33 cellular contexts compared by ENCODE assay signal in the genomic region with DNA sequence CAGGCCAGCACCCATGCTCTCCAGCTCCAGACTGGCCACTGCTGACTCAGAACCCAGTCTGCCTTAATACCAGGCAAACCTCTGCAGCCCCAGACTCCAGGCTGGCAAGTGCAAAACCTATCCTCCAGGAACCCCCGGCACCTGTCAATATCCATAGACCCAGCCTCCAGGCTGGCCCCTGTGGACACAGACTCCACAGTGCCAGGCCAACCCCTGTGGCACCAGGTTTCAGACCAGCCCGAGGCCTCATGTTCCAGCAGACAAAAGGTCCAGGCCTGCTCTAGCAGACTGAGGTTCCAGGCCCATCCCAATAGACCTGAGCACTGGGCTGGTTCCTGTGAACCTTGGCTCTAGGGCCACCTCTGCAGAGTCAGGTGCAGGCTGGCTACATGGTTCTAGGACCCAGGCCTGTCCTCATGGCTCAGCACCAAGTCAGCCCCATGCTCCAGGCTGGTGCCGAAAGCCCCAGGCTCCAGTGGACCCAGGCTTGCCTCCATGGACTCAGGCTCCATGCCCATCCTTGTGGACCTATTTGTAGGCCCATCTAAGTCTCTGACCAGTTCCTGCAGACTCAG.
"Had no signal": no experiment of that assay in that cellular context is flagged by ENCODE, and none has a peak within 500 bp of the region (broad histone marks: within the 10 kb centered on the region; RNA-seq: fewer than 3 reads in every experiment).

No MANE protein-coding gene starts in this region.

- H3K4me1 ChIP-seq: adrenal gland, ascending aorta, breast epithelium, colonic mucosa, esophagus squamous epithelium, gastroesophageal sphincter had no signal

- ATAC-seq: activated CD4-positive, CD25-positive, alpha-beta regulatory T cell treated with anti-CD3 and anti-CD28 coated beads, Interleukin-2, amount 50 U/mL, for 24 hours; activated CD8-positive, alpha-beta T cell treated with anti-CD3 and anti-CD28 coated beads for 36 hours; activated naive CD4-positive, alpha-beta T cell treated with anti-CD3 and anti-CD28 coated beads, Interleukin-2, amount 50 U/mL, for 72 hours; gastroesophageal sphincter; T-helper 17 cell had no signal

- H3K4me1 Mint-ChIP-seq: activated B cell treated with CpG ODN at 0.5 μM for 24 hours, brain, T-helper 17 cell had no signal

- H3K27ac Mint-ChIP-seq: activated B cell treated with CpG ODN at 0.5 μM for 24 hours; activated CD8-positive, alpha-beta T cell treated with anti-CD3 and anti-CD28 coated beads for 36 hours; activated naive CD4-positive, alpha-beta T cell treated with anti-CD3 and anti-CD28 coated beads for 36 hours; activated naive CD4-positive, alpha-beta T cell treated with anti-CD3 and anti-CD28 coated beads, Interleukin-2, amount 50 U/mL, for 72 hours; activated T-helper 1 cell treated with anti-CD3 and anti-CD28 coated beads, Interleukin-12 subunit alpha, Interleukin-12 subunit beta, Interleukin-2, Interleukin-4 antibody, amounts not matched to agents 30 ng/mL and 10 ng/mL and 1 ng/mL, durations not matched to agents 14 hours and 24 hours and 36 hours; activated T-helper 2 cell treated with anti-CD3 and anti-CD28 coated beads, Interferon-gamma antibody, Interleukin-2, Interleukin-4, amounts not matched to agents 10 μg/mL and 5 μg/mL and 100 μg/mL, durations not matched to agents 14 hours and 24 hours and 36 hours; brain; T-helper 17 cell; T-helper 2 cell treated with Interferon-gamma antibody and Interleukin-4, amounts not matched to agents 5 μg/mL and 100 μg/mL, for 36 hours had no signal

- H3K27ac ChIP-seq: adrenal gland, ascending aorta, breast epithelium, cardiac muscle cell, colonic mucosa, epithelial cell of prostate, esophagus squamous epithelium, gastroesophageal sphincter, WERI-Rb-1 had no signal

- H3K4me3 Mint-ChIP-seq: activated B cell treated with CpG ODN at 0.5 μM for 24 hours; activated CD8-positive, alpha-beta T cell treated with anti-CD3 and anti-CD28 coated beads for 36 hours; activated naive CD4-positive, alpha-beta T cell treated with anti-CD3 and anti-CD28 coated beads for 36 hours; activated T-helper 1 cell treated with anti-CD3 and anti-CD28 coated beads, Interleukin-12 subunit alpha, Interleukin-12 subunit beta, Interleukin-2, Interleukin-4 antibody, amounts not matched to agents 30 ng/mL and 10 ng/mL and 1 ng/mL, durations not matched to agents 14 hours and 24 hours and 36 hours; brain; T-helper 17 cell; T-helper 2 cell treated with Interferon-gamma antibody and Interleukin-4, amounts not matched to agents 5 μg/mL and 100 μg/mL, for 36 hours had no signal

- H3K9me3 ChIP-seq: adrenal gland, ascending aorta, breast epithelium, colonic mucosa, esophagus squamous epithelium, gastroesophageal sphincter had no signal

- H3K4me3 ChIP-seq: adrenal gland, ascending aorta, breast epithelium, cardiac muscle cell, colonic mucosa, esophagus squamous epithelium, gastroesophageal sphincter had no signal

- H3K36me3 Mint-ChIP-seq: activated naive CD4-positive, alpha-beta T cell treated with anti-CD3 and anti-CD28 coated beads, Interleukin-2, amount 50 U/mL, for 72 hours; brain had no signal

- H3K36me3 ChIP-seq: adrenal gland, ascending aorta, breast epithelium, cardiac muscle cell, colonic mucosa, esophagus squamous epithelium, gastroesophageal sphincter, WERI-Rb-1 had no signal

- H3K9me3 Mint-ChIP-seq: activated B cell treated with CpG ODN at 0.5 μM for 24 hours; activated CD8-positive, alpha-beta T cell treated with anti-CD3 and anti-CD28 coated beads for 36 hours; activated naive CD4-positive, alpha-beta T cell treated with anti-CD3 and anti-CD28 coated beads for 36 hours; activated naive CD4-positive, alpha-beta T cell treated with anti-CD3 and anti-CD28 coated beads, Interleukin-2, amount 50 U/mL, for 72 hours; activated T-helper 1 cell treated with anti-CD3 and anti-CD28 coated beads, Interleukin-12 subunit alpha, Interleukin-12 subunit beta, Interleukin-2, Interleukin-4 antibody, amounts not matched to agents 30 ng/mL and 10 ng/mL and 1 ng/mL, durations not matched to agents 14 hours and 24 hours and 36 hours; activated T-helper 2 cell treated with anti-CD3 and anti-CD28 coated beads, Interferon-gamma antibody, Interleukin-2, Interleukin-4, amounts not matched to agents 10 μg/mL and 5 μg/mL and 100 μg/mL, durations not matched to agents 14 hours and 24 hours and 36 hours; brain; T-helper 2 cell treated with Interferon-gamma antibody and Interleukin-4, amounts not matched to agents 5 μg/mL and 100 μg/mL, for 36 hours had no signal

- DNase-seq: activated B cell treated with CpG ODN at 0.5 μM for 24 hours; activated CD4-positive, alpha-beta T cell treated with anti-CD3 and anti-CD28 coated beads for 48 hours; activated CD4-positive, alpha-beta T cell treated with anti-CD3 and anti-CD28 coated beads, Interleukin-2, amount 50 U/mL, for 1 hour; activated CD4-positive, alpha-beta T cell treated with anti-CD3 and anti-CD28 coated beads, Interleukin-2, amount 50 U/mL, for 48 hours; activated CD8-positive, alpha-beta memory T cell treated with anti-CD3 and anti-CD28 coated beads for 24 hours; activated CD8-positive, alpha-beta T cell treated with anti-CD3 and anti-CD28 coated beads for 36 hours; activated effector memory CD4-positive, alpha-beta T cell treated with anti-CD3 and anti-CD28 coated beads, Interleukin-2, amount 50 U/mL, for 16 hours; activated naive CD4-positive, alpha-beta T cell treated with anti-CD3 and anti-CD28 coated beads for 36 hours; activated T-cell treated with anti-CD3 and anti-CD28 coated beads, Interleukin-2, amount 50 U/mL, for 1 hour; activated T-cell treated with anti-CD3 and anti-CD28 coated beads, Interleukin-2, amount 50 U/mL, for 48 hours; adrenal gland; central memory CD4-positive, alpha-beta T cell; cerebellar nuclear complex; colonic mucosa; effector CD8-positive, alpha-beta T cell; esophagus squamous epithelium; foreskin melanocyte; T-helper 17 cell; T1000; WERI-Rb-1 had no signal

- H3K27me3 ChIP-seq: adrenal gland, ascending aorta, breast epithelium, cardiac muscle cell, colonic mucosa, esophagus squamous epithelium, gastroesophageal sphincter had no signal

- FAIRE-seq: endometrium, endothelial cell of umbilical vein had no signal

- H3K27me3 Mint-ChIP-seq: activated B cell treated with CpG ODN at 0.5 μM for 24 hours, brain, T-helper 17 cell had no signal
